Comparison of ENCODE assay signal across 8 cellular contexts in the genomic region with DNA sequence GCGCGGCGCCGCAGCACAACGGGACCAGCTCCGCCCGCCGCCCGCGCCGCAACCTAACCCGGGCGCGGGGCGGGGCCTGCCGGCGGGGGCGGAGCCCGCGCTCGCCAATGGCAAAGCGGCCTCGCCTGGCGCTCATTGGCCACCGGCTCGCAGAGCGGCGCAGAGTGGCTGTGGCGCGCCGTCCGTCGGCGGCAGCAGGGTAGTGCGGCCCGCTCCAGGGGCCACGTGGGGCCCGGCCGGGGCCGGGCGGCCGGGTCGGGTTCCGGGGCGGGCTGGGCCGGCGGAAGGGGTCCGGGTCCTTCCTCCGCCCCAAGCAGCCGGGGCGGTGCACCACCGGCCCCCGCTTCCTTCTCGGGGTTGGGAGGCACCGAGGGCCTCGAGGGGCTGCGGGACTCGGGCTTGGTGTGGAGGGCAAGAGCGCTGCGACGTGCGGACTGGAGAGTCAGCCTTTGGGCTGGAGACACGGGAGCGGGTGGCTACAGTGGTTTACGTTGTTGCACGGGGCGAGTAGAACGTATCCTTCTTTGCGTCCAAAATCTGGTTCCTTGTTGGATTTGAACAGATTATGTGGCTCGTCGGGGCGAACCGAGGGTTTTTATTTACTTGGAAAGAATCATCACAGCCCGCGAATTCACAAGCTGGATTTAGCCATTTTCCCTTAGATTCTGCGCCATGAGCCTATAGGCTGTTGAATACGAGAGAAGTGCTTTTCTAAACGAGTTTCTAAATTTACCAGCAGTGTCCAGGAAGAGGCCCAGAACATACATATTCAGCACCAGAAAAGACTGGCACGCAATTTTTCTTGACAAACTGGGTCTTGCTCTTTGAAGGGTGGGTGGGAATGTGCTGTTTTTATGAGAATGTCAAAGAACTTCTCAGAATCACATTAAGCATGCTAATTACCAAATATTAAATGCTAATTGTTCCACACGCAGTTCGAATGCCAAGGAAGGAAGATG. TPM values are rescaled to one million over a fixed set of nuclear protein-coding genes. Genes with fewer than 3 reads are reported as not detected.
DNase-seq lines count a peak whose midpoint lies in the region; ATAC-seq and TF ChIP-seq lines count a peak whose summit lies in the region.

A gene (minus strand): TSS at position 29 of the 959 bp plus-strand sequence. CDS start 75 bp downstream, outside the sequence.

- H3K4me1 Mint-ChIP-seq in activated CD4-positive, alpha-beta T cell treated with anti-CD3 and anti-CD28 coated beads for 36 hours: peaks cover 41% of the 10 kb centered on the region
- peaks cover 25% of the 10 kb centered on the region for H3K4me1 Mint-ChIP-seq in chondrocyte (ENCODE audit: low read depth)

- H3K27ac Mint-ChIP-seq in activated CD4-positive, alpha-beta T cell treated with anti-CD3 and anti-CD28 coated beads for 36 hours: peak within 1 kb of the TSS; percentile 94
- H3K27ac Mint-ChIP-seq in chondrocyte (ENCODE audit: unreplicated experiment): peak within 1 kb of the TSS; percentile 92

- peak; percentile 55 for ATAC-seq in HG03378 (IDR thresholded peaks at IDR 0.05; ENCODE audit: unreplicated experiment)
- ATAC-seq in activated CD4-positive, alpha-beta T cell treated with anti-CD3 and anti-CD28 coated beads for 36 hours: peak; percentile 98

- TF ChIP-seq POLR2A in GM19099 (IDR thresholded peaks at IDR 0.05; ENCODE audit: extremely low read depth, insufficient read length, low read depth): peak; percentile 74

- peak; percentile 79 to 89 for DNase-seq in AML-193 (lab: John Stamatoyannopoulos, UW)
- DNase-seq in NCI-H460 (ENCODE audit: extremely low read depth, low read depth): peak; percentile 82
- DNase-seq in activated CD4-positive, alpha-beta T cell treated with anti-CD3 and anti-CD28 coated beads for 36 hours: peak; percentile 95
- DNase-seq in chondrocyte (ENCODE audit: low spot score): no peak
- peak; percentile 83 for DNase-seq in kidney glomerular epithelial cell (lab: John Stamatoyannopoulos, UW)
- peak; percentile 80 to 89 for DNase-seq in stimulated activated CD4-positive, alpha-beta T cell treated with anti-CD3 and anti-CD28 coated beads, Interleukin-15, amount 100 ng/mL, for 48 hours (ENCODE audit: low read depth in 2 of 2)

- peak within 1 kb of the TSS; percentile 93 for H3K4me3 Mint-ChIP-seq in activated CD4-positive, alpha-beta T cell treated with anti-CD3 and anti-CD28 coated beads for 36 hours
- peak within 1 kb of the TSS; percentile 95 for H3K4me3 Mint-ChIP-seq in chondrocyte (ENCODE audit: unreplicated experiment)

- intact Hi-C loops in activated CD4-positive, alpha-beta T cell treated with anti-CD3 and anti-CD28 coated beads for 36 hours (cut with DNase I, micrococcal nuclease): loop anchor here (1.0 to 5.0 kb wide), 12 partner anchors 13 to 1028 kb away; a partner anchor contains a TSS

- CTCF ChIA-PET in activated CD4-positive, alpha-beta T cell treated with anti-CD3 and anti-CD28 coated beads for 36 hours (lab: Charles Lee): interaction anchor here (0.7 to 5.3 kb wide), 6 partner anchors 10 to 1228 kb away, joined by 3 to 40 read pairs (median 4); no protein-coding TSS in a partner anchor

- TF ChIP-seq CTCF in chondrocyte (IDR thresholded peaks at IDR 0.05): peak; percentile 68

- peaks cover 42% of the 10 kb centered on the region for H3K36me3 Mint-ChIP-seq in activated CD4-positive, alpha-beta T cell treated with anti-CD3 and anti-CD28 coated beads for 36 hours (ENCODE audit: low read depth)
- H3K36me3 Mint-ChIP-seq in chondrocyte (ENCODE audit: low read depth): peaks cover 19% of the 10 kb centered on the region

- H3K27me3 Mint-ChIP-seq in activated CD4-positive, alpha-beta T cell treated with anti-CD3 and anti-CD28 coated beads for 36 hours: no peaks in the 10 kb centered on the region
- no peaks in the 10 kb centered on the region for H3K27me3 Mint-ChIP-seq in chondrocyte (ENCODE audit: low read depth)

- POLR2A ChIA-PET in activated CD4-positive, alpha-beta T cell treated with anti-CD3 and anti-CD28 coated beads for 36 hours (lab: Charles Lee): interaction anchor here (0.5 to 0.7 kb wide), 3 partner anchors 11 to 195 kb away, joined by 3 read pairs; no protein-coding TSS in a partner anchor

- no peaks in the 10 kb centered on the region for H3K9me3 Mint-ChIP-seq in activated CD4-positive, alpha-beta T cell treated with anti-CD3 and anti-CD28 coated beads for 36 hours (ENCODE audit: low read depth)
- no peaks in the 10 kb centered on the region for H3K9me3 Mint-ChIP-seq in chondrocyte (ENCODE audit: low read depth)

RNA-seq across cellular contexts. Expression of the gene that starts here (rescaled TPM):
- total RNA-seq in NCI-H460 (2014; rRNA removed; shearing (Covaris generic)): 40.3 and 49.8 TPM in 2 replicates
- 40.5 and 40.9 TPM in 2 replicates for polyA plus RNA-seq in NCI-H460 (2014; cell fraction: nucleus; rRNA removed)
- 100 to 1,000 TPM; 180 to 242 TPM for total RNA-seq in activated CD4-positive, alpha-beta T cell treated with anti-CD3 and anti-CD28 coated beads for 36 hours
- total RNA-seq in chondrocyte: 140 to 176 TPM (median 141 TPM) in 3 replicates
